10 cellular contexts compared by ENCODE assay signal in the genomic region with DNA sequence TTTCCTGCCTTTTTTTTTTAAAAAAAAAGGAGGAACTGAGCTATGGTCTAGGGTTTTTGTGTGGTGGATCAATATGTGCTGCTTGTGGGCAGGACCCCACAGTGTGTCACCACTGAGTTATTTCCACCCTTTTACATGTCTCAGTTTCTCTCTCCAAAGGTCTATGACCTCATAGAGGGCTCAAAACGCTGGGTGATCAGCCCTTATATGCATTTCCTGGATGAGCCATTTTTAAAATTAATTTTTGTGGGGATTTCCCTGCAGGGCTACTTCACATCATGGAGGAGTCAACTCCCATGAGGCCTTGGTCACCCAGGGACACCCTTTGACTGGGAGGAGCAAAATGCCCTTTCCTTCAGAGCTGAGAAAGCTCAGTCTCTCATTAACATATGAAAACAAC. TPM values are rescaled to one million over a fixed set of nuclear protein-coding genes. Genes with fewer than 3 reads are reported as not detected.
A peak's percentile ranks its signal among the peaks of the same experiment; 100 is the strongest.
DNase-seq lines count a peak whose midpoint lies in the region; ATAC-seq and FAIRE-seq lines count a peak whose summit lies in the region.
"Had no signal": no experiment of that assay in that cellular context is flagged by ENCODE, and none has a peak within 500 bp of the region (broad histone marks: within the 10 kb centered on the region; RNA-seq: fewer than 3 reads in every experiment).

No MANE protein-coding gene starts in this region.

- H3K27ac Mint-ChIP-seq in immature natural killer cell = no peak overlapping the region

- in situ Hi-C loops in SK-MEL-5 (cut with HindIII; ENCODE audit: low pct_unique_long_range_greater_than_20kb, low sequenced_read_pairs) = no loop called here

- no peak for FAIRE-seq in frontal cortex (lab: Jason Lieb, UNC)

- no peaks in the 10 kb centered on the region for H3K4me1 Mint-ChIP-seq in immature natural killer cell

- H3K4me3 Mint-ChIP-seq in immature natural killer cell = no peak overlapping the region

- no peaks in the 10 kb centered on the region for H3K36me3 Mint-ChIP-seq in immature natural killer cell

- peaks cover 0 to 6% (median 0%) of the 10 kb centered on the region in 6 donors for H3K9me3 Mint-ChIP-seq in immature natural killer cell

- peak; percentile 67 for ATAC-seq in HG02970 (IDR thresholded peaks at IDR 0.05; ENCODE audit: low FRiP score, unreplicated experiment)
- ATAC-seq in left colon = no peak

- DNase-seq in stimulated activated CD4-positive, alpha-beta T cell treated with anti-CD3 and anti-CD28 coated beads, Interleukin-15, amount 100 ng/mL, for 48 hours (ENCODE audit: low read depth in 2 of 2) = peak; percentile 0 to 1
- DNase-seq in stimulated activated CD4-positive, alpha-beta T cell treated with anti-CD3 and anti-CD28 coated beads, Interleukin-12 subunit alpha, Interleukin-12 subunit beta, amount 100 ng/mL, for 4 hours = no peak
- DNase-seq in SK-MEL-5 (ENCODE audit: low read depth, low spot score) = peak; percentile 17
- no peak for DNase-seq in iPS-NIHi11 (ENCODE audit: low spot score)
- DNase-seq in immature natural killer cell = no peak
- DNase-seq in left colon = no peak
- no peak for DNase-seq in frontal cortex (ENCODE audit: low spot score in 2 of 2)
- DNase-seq: COR-L47, PC-9 had no signal

- peaks cover 2 to 3% (median 3%) of the 10 kb centered on the region in 3 donors for H3K27me3 Mint-ChIP-seq in immature natural killer cell (ENCODE audit: low read depth in 3 of 3)

- intact Hi-C loops in left colon (cut with DNase I, micrococcal nuclease) = no loop called here

RNA-seq across cellular contexts. Expression of a gene that starts 20.7 kb away (rescaled TPM):
- 0.21 and 0.43 TPM in 2 replicates for total RNA-seq in SK-MEL-5 (2014; rRNA removed; shearing (Covaris generic))
- polyA plus RNA-seq in SK-MEL-5 (2015; cell fraction: cytosol; rRNA removed) = 0.14 and 0.38 TPM in 2 replicates
- 0.74 and 10.4 TPM in 2 replicates for polyA plus RNA-seq in SK-MEL-5 (2015; cell fraction: nucleus; rRNA removed)
- not detected for polyA plus RNA-seq in immature natural killer cell
- not detected for total RNA-seq in left colon
- total RNA-seq in frontal cortex = under 0.01 TPM
- total RNA-seq: PC-9 had no signal

Comparison
In these comparisons a context has a peak if more than half of its experiments do, and no peak if none do; other contexts are left out.
1. DNase-seq: peak in stimulated activated CD4-positive, alpha-beta T cell treated with anti-CD3 and anti-CD28 coated beads, Interleukin-15, amount 100 ng/mL, for 48 hours (2 of 2) and SK-MEL-5 (single experiment); none in stimulated activated CD4-positive, alpha-beta T cell treated with anti-CD3 and anti-CD28 coated beads, Interleukin-12 subunit alpha, Interleukin-12 subunit beta, amount 100 ng/mL, for 4 hours (single experiment), iPS-NIHi11 (single experiment), immature natural killer cell (0 of 3), left colon (0 of 2) and frontal cortex (0 of 2).